Comparison of ENCODE assay signal across 9 cellular contexts in genomic region chr2:73963385-73964120, GRCh38. TPM values are rescaled to one million over a fixed set of nuclear protein-coding genes. Genes with fewer than 3 reads are reported as not detected.
A peak's percentile ranks its signal among the peaks of the same experiment; 100 is the strongest.
DNase-seq lines count a peak whose midpoint lies in the region; ATAC-seq and TF ChIP-seq lines count a peak whose summit lies in the region.
"Had no signal": no experiment of that assay in that cellular context is flagged by ENCODE, and none has a peak within 500 bp of the region (broad histone marks: within the 10 kb centered on the region; RNA-seq: fewer than 3 reads in every experiment).

No MANE protein-coding gene starts in this region.

- peak overlapping the region; percentile 8 for H3K4me3 ChIP-seq in GM12864 (ENCODE audit: low read depth, low read length)
- no peak overlapping the region for H3K4me3 ChIP-seq in mesenchymal stem cell (ENCODE audit: insufficient read depth in 1 of 2, low read depth in 1 of 2, low read length in 2 of 2)
- H3K4me3 ChIP-seq: pancreas had no signal

- H3K27ac Mint-ChIP-seq in activated naive CD8-positive, alpha-beta T cell treated with anti-CD3 and anti-CD28 coated beads, Interleukin-2, amount 50 U/mL, for 24 hours = peak overlapping the region; percentile 80

- H2AK5ac ChIP-seq in mesenchymal stem cell (ENCODE audit: low read length, severe bottlenecking) = no peak overlapping the region

- H3K14ac ChIP-seq in mesenchymal stem cell (ENCODE audit: low read length in 2 of 2) = no peak overlapping the region

- no peak overlapping the region for H2AFZ ChIP-seq in mesenchymal stem cell (ENCODE audit: low read depth, low read length)

- no peaks in the 10 kb centered on the region for H3K4me1 ChIP-seq in mesenchymal stem cell (ENCODE audit: control insufficient read depth, insufficient read depth, low read depth, low read length)
- H3K4me1 ChIP-seq: pancreas had no signal

- H3K9ac ChIP-seq in mesenchymal stem cell (ENCODE audit: low read length) = no peak overlapping the region

- H2BK15ac ChIP-seq in mesenchymal stem cell (ENCODE audit: low read depth, poor library complexity, severe bottlenecking) = no peak overlapping the region

- peak overlapping the region; percentile 58 for H3K4me3 Mint-ChIP-seq in activated naive CD8-positive, alpha-beta T cell treated with anti-CD3 and anti-CD28 coated beads, Interleukin-2, amount 50 U/mL, for 24 hours

- 94% methylated on average over 13 of the region's 13 CpGs for WGBS in mesenchymal stem cell

- peaks cover 3% of the 10 kb centered on the region for H3K9me3 ChIP-seq in mesenchymal stem cell (ENCODE audit: control insufficient read depth, low read length)
- H3K9me3 ChIP-seq: pancreas had no signal

- H3K18ac ChIP-seq in mesenchymal stem cell (ENCODE audit: low read depth in 1 of 2, low read length in 2 of 2) = no peak overlapping the region

- no peak overlapping the region for H3K27ac ChIP-seq in mesenchymal stem cell (ENCODE audit: low read length, poor library complexity, severe bottlenecking)
- H3K27ac ChIP-seq: pancreas had no signal

- no peak for TF ChIP-seq CTCF in GM12864 (IDR thresholded peaks at IDR 0.05; ENCODE audit: low read depth, low read length, missing control alignments)

- no peaks in the 10 kb centered on the region for H3K27me3 Mint-ChIP-seq in activated naive CD8-positive, alpha-beta T cell treated with anti-CD3 and anti-CD28 coated beads, Interleukin-2, amount 50 U/mL, for 24 hours

- H3K27me3 ChIP-seq in mesenchymal stem cell (ENCODE audit: control insufficient read depth in 1 of 2, insufficient read depth in 1 of 2, low read length in 2 of 2) = no peaks in the 10 kb centered on the region
- H3K27me3 ChIP-seq: pancreas had no signal

- H2BK5ac ChIP-seq in mesenchymal stem cell (ENCODE audit: low read depth, low read length, poor library complexity, severe bottlenecking) = no peak overlapping the region

- peaks cover 29% of the 10 kb centered on the region for H3K4me1 Mint-ChIP-seq in activated naive CD8-positive, alpha-beta T cell treated with anti-CD3 and anti-CD28 coated beads, Interleukin-2, amount 50 U/mL, for 24 hours

- H2BK12ac ChIP-seq in mesenchymal stem cell (ENCODE audit: low read length in 2 of 2) = no peak overlapping the region

- H3K4ac ChIP-seq in mesenchymal stem cell (ENCODE audit: low read depth in 1 of 2, low read length in 2 of 2) = no peak overlapping the region

- DNase-seq in GM12864 (ENCODE audit: low read depth) (peak; percentile 49), mesenchymal stem cell (no peak), NCI-H82 treated with DMSO at 0.1 percent for 48 hours (lab: John Stamatoyannopoulos, UW; ENCODE audit: unreplicated experiment) (no peak), D341Med (ENCODE audit: low spot score) (no peak), inferior parietal cortex (ENCODE audit: extremely low spot score) (no peak)
- peak; percentile 45 for DNase-seq in activated naive CD8-positive, alpha-beta T cell treated with anti-CD3 and anti-CD28 coated beads, Interleukin-2, amount 50 U/mL, for 24 hours
- DNase-seq: pancreas had no signal

- no peak overlapping the region for H3K4me2 ChIP-seq in mesenchymal stem cell (ENCODE audit: low read length, poor library complexity, severe bottlenecking)

- H4K8ac ChIP-seq in mesenchymal stem cell (ENCODE audit: low read length) = no peak overlapping the region

- H2BK120ac ChIP-seq in mesenchymal stem cell (ENCODE audit: low read depth, low read length) = no peak overlapping the region

- H3K36me3 ChIP-seq in mesenchymal stem cell (ENCODE audit: control insufficient read depth in 1 of 2, insufficient read depth in 2 of 2, low read depth in 1 of 2, low read length in 2 of 2) = peaks cover 16 to 18% of the 10 kb centered on the region in 2 experiments

- H4K91ac ChIP-seq in mesenchymal stem cell (ENCODE audit: low read length) = no peak overlapping the region

- H3K79me1 ChIP-seq in mesenchymal stem cell (replicated peaks; ENCODE audit: low read length, poor library complexity, severe bottlenecking) = peaks cover 4% of the 10 kb centered on the region

- H3K9me3 Mint-ChIP-seq in activated naive CD8-positive, alpha-beta T cell treated with anti-CD3 and anti-CD28 coated beads, Interleukin-2, amount 50 U/mL, for 24 hours = peaks cover 4% of the 10 kb centered on the region

- ATAC-seq in GM19351 (IDR thresholded peaks at IDR 0.05; ENCODE audit: unreplicated experiment) (peak; percentile 84), HG03460 (IDR thresholded peaks at IDR 0.05; ENCODE audit: unreplicated experiment) (peak; percentile 60)
- ATAC-seq in activated naive CD8-positive, alpha-beta T cell treated with anti-CD3 and anti-CD28 coated beads, Interleukin-2, amount 50 U/mL, for 24 hours = peak; percentile 96

- H3K36me3 Mint-ChIP-seq in activated naive CD8-positive, alpha-beta T cell treated with anti-CD3 and anti-CD28 coated beads, Interleukin-2, amount 50 U/mL, for 24 hours (ENCODE audit: low read depth) = peaks cover 20% of the 10 kb centered on the region

- H3K23ac ChIP-seq in mesenchymal stem cell (ENCODE audit: low read length in 2 of 2) = no peak overlapping the region

RNA-seq across cellular contexts. Expression of gene TET3, which starts 21.2 kb away (rescaled TPM):
- 3.7 TPM for polyA plus RNA-seq in mesenchymal stem cell (2013, experiment 1 of 2)
- 3.4 TPM for polyA plus RNA-seq in mesenchymal stem cell (2013, experiment 2 of 2)

RNA-seq across cellular contexts. Expression of gene DGUOK, which starts 36.9 kb away (rescaled TPM):
- 115 TPM for polyA plus RNA-seq in mesenchymal stem cell (2013, experiment 1 of 2)
- 112 TPM for polyA plus RNA-seq in mesenchymal stem cell (2013, experiment 2 of 2)

Comparison
In these comparisons a context has a peak if more than half of its experiments do, and no peak if none do; other contexts are left out.
1. DNase-seq: peak in GM12864 (single experiment) and activated naive CD8-positive, alpha-beta T cell treated with anti-CD3 and anti-CD28 coated beads, Interleukin-2, amount 50 U/mL, for 24 hours (single experiment); none in mesenchymal stem cell (single experiment), NCI-H82 treated with DMSO at 0.1 percent for 48 hours (single experiment), D341Med (single experiment) and inferior parietal cortex (single experiment).
2. Peak in every context shown above with its lines, with median percentiles within 50 percentile points of each other: ATAC-seq.